ENCODE assay signal across 12 cellular contexts in genomic region chr7:43784030-43785001, GRCh38. TPM values are rescaled to one million over a fixed set of nuclear protein-coding genes. Genes with fewer than 3 reads are reported as not detected.
DNase-seq lines count a peak whose midpoint lies in the region; ATAC-seq and TF ChIP-seq lines count a peak whose summit lies in the region.
"Had no signal": no experiment of that assay in that cellular context is flagged by ENCODE, and none has a peak within 500 bp of the region (broad histone marks: within the 10 kb centered on the region; RNA-seq: fewer than 3 reads in every experiment).

No MANE protein-coding gene starts in this region.

- H3K36me3 Mint-ChIP-seq in natural killer cell treated with Interleukin-12 subunit alpha and Interleukin-12 subunit beta and Interleukin-15 and Interleukin-18, amount 100 ng/mL, for 72 hours = peaks cover 4% of the 10 kb centered on the region
- no peaks in the 10 kb centered on the region for H3K36me3 Mint-ChIP-seq in natural killer cell

- H3K27me3 Mint-ChIP-seq in natural killer cell treated with Interleukin-12 subunit alpha and Interleukin-12 subunit beta and Interleukin-15 and Interleukin-18, amount 100 ng/mL, for 72 hours = no peaks in the 10 kb centered on the region
- H3K27me3 Mint-ChIP-seq in natural killer cell (ENCODE audit: low read depth in 2 of 2) = no peaks in the 10 kb centered on the region

- DNase-seq in natural killer cell treated with Interleukin-12 subunit alpha and Interleukin-12 subunit beta and Interleukin-15 and Interleukin-18, amount 100 ng/mL, for 72 hours (ENCODE audit: low spot score) = no peak
- no peak for DNase-seq in natural killer cell
- DNase-seq in cardiac fibroblast (ENCODE audit: low read depth in 2 of 2) = peak; percentile 11 to 28
- no peak for DNase-seq in dorsolateral prefrontal cortex
- no peak for DNase-seq in ovary
- DNase-seq in mucosa of gallbladder (ENCODE audit: low spot score) = no peak
- DNase-seq: dermis blood vessel endothelial cell, NCI-H524 had no signal

- no peak for TF ChIP-seq EP300 in ovary (IDR thresholded peaks at IDR 0.05)

- peak; percentile 71 to 78 for ATAC-seq in natural killer cell treated with Interleukin-12 subunit alpha and Interleukin-12 subunit beta and Interleukin-15 and Interleukin-18, amount 100 ng/mL, for 72 hours
- ATAC-seq in natural killer cell (no peak), HG03103 (IDR thresholded peaks at IDR 0.05; ENCODE audit: low read depth, unreplicated experiment) (peak; percentile 93)

- no peaks in the 10 kb centered on the region for H3K9me3 Mint-ChIP-seq in natural killer cell treated with Interleukin-12 subunit alpha and Interleukin-12 subunit beta and Interleukin-15 and Interleukin-18, amount 100 ng/mL, for 72 hours
- no peaks in the 10 kb centered on the region for H3K9me3 Mint-ChIP-seq in natural killer cell

- H3K9ac ChIP-seq in subcutaneous abdominal adipose tissue (ENCODE audit: low read length in 5 of 5) = peak overlapping the region in 2 of 5 donors; percentile 9 to 57
- H3K9ac ChIP-seq: parathyroid adenoma had no signal

- H3K27ac ChIP-seq in subcutaneous abdominal adipose tissue (ENCODE audit: low read depth, low read length) (peak overlapping the region; percentile 96), dorsolateral prefrontal cortex (no peak overlapping the region), ovary (no peak overlapping the region)
- H3K27ac ChIP-seq: C4-2B, parathyroid adenoma had no signal

- no peaks in the 10 kb centered on the region for H3K9me3 ChIP-seq in subcutaneous abdominal adipose tissue (ENCODE audit: control insufficient read depth in 5 of 5, low read length in 5 of 5)
- no peaks in the 10 kb centered on the region for H3K9me3 ChIP-seq in ovary

- peaks cover 8 to 19% of the 10 kb centered on the region in 2 donors for H3K4me1 Mint-ChIP-seq in natural killer cell treated with Interleukin-12 subunit alpha and Interleukin-12 subunit beta and Interleukin-15 and Interleukin-18, amount 100 ng/mL, for 72 hours (ENCODE audit: low read depth in 2 of 2)
- H3K4me1 Mint-ChIP-seq in natural killer cell = peaks cover 0 to 15% of the 10 kb centered on the region in 2 donors

- no peak overlapping the region for H3K4me3 Mint-ChIP-seq in natural killer cell treated with Interleukin-12 subunit alpha and Interleukin-12 subunit beta and Interleukin-15 and Interleukin-18, amount 100 ng/mL, for 72 hours
- no peak overlapping the region for H3K4me3 Mint-ChIP-seq in natural killer cell

- intact Hi-C loops in natural killer cell (cut with micrococcal nuclease) (no loop called here), dorsolateral prefrontal cortex (cut with DNase I) (no loop called here), ovary (cut with DNase I) (no loop called here)

- H3K4me1 ChIP-seq in subcutaneous abdominal adipose tissue (ENCODE audit: control insufficient read depth in 5 of 5, insufficient read depth in 5 of 5, low read length in 5 of 5) (peaks cover 5 to 34% (median 29%) of the 10 kb centered on the region in 5 donors), ovary (ENCODE audit: insufficient read depth) (peaks cover 3% of the 10 kb centered on the region)
- H3K4me1 ChIP-seq: parathyroid adenoma had no signal

- no peak for TF ChIP-seq POLR2A in ovary (IDR thresholded peaks at IDR 0.05)

- H3K27ac Mint-ChIP-seq in natural killer cell treated with Interleukin-12 subunit alpha and Interleukin-12 subunit beta and Interleukin-15 and Interleukin-18, amount 100 ng/mL, for 72 hours = peak overlapping the region in 1 of 2 donors; percentile 22
- H3K27ac Mint-ChIP-seq in natural killer cell = no peak overlapping the region

- peaks cover 0 to 27% (median 21%) of the 10 kb centered on the region in 5 donors for H3K36me3 ChIP-seq in subcutaneous abdominal adipose tissue (ENCODE audit: control insufficient read depth in 5 of 5, insufficient read depth in 5 of 5, low read length in 5 of 5)
- no peaks in the 10 kb centered on the region for H3K36me3 ChIP-seq in ovary

- H3K4me3 ChIP-seq in cardiac fibroblast (replicated peaks in 1 of 2; ENCODE audit: low read depth in 2 of 2, low read length in 2 of 2) (no peak overlapping the region), subcutaneous abdominal adipose tissue (ENCODE audit: low read depth in 1 of 5, low read length in 5 of 5) (peak overlapping the region in 1 of 5 donors; percentile 39), dorsolateral prefrontal cortex (no peak overlapping the region), ovary (no peak overlapping the region)

- TF ChIP-seq CTCF in natural killer cell (IDR thresholded peaks at IDR 0.05) (no peak), cardiac fibroblast (IDR thresholded peaks at IDR 0.05; ENCODE audit: low read depth, low read length) (no peak), dorsolateral prefrontal cortex (IDR thresholded peaks at IDR 0.05 in 54 of 56, conservative IDR thresholded peaks at IDR 0.05 in 2 of 56; ENCODE audit: low read depth in 1 of 56, partially characterized antibody in 56 of 56) (no peak), ovary (IDR thresholded peaks at IDR 0.05) (no peak)

- H3K27me3 ChIP-seq in subcutaneous abdominal adipose tissue (ENCODE audit: control insufficient read depth in 5 of 5, insufficient read depth in 4 of 5, low read length in 5 of 5) (no peaks in the 10 kb centered on the region), dorsolateral prefrontal cortex (no peaks in the 10 kb centered on the region), ovary (no peaks in the 10 kb centered on the region)

- WGBS in ovary, 3 donors = 79 to 83% (median 82%) methylated on average over 13 of the region's 13 CpGs

RNA-seq across cellular contexts. Expression of gene BLVRA, which starts 25.8 kb away (rescaled TPM):
- 10 to 100 TPM; 34.6 to 62.0 TPM for total RNA-seq in natural killer cell treated with Interleukin-12 subunit alpha and Interleukin-12 subunit beta and Interleukin-15 and Interleukin-18, amount 100 ng/mL, for 72 hours
- total RNA-seq in natural killer cell (10 to 100 TPM; 19.8 to 25.6 (median 20.9) TPM), dorsolateral prefrontal cortex (10 to 100 TPM; 19.9 to 63.4 (median 43.2) TPM), ovary (10 to 100 TPM; 47.6 to 75.1 (median 65.2) TPM), mucosa of gallbladder (43.2 TPM)
- 10 to 100 TPM; 64.4 to 66.4 TPM for polyA plus RNA-seq in ovary

RNA-seq across cellular contexts. Expression of gene COA1, which starts 55.0 kb away (rescaled TPM):
- 100 to 1,000 TPM in 1 of 2 donors, 10 to 100 TPM in 1; 77.2 to 119 TPM for total RNA-seq in natural killer cell treated with Interleukin-12 subunit alpha and Interleukin-12 subunit beta and Interleukin-15 and Interleukin-18, amount 100 ng/mL, for 72 hours
- 10 to 100 TPM; 55.0 to 85.3 (median 69.5) TPM for total RNA-seq in natural killer cell
- 10 to 100 TPM; 52.0 to 94.0 (median 71.9) TPM for total RNA-seq in dorsolateral prefrontal cortex
- total RNA-seq in ovary = 10 to 100 TPM; 45.4 to 67.7 (median 51.8) TPM
- 10 to 100 TPM; 33.2 to 41.8 TPM for polyA plus RNA-seq in ovary
- 43.6 TPM for total RNA-seq in mucosa of gallbladder

Comparison
In these comparisons a context has a peak if more than half of its experiments do, and no peak if none do; other contexts are left out.
1. ATAC-seq: peak in natural killer cell treated with Interleukin-12 subunit alpha and Interleukin-12 subunit beta and Interleukin-15 and Interleukin-18, amount 100 ng/mL, for 72 hours (2 of 2) and HG03103 (single experiment); none in natural killer cell (0 of 3).
2. DNase-seq: peak in cardiac fibroblast (2 of 2); none in natural killer cell treated with Interleukin-12 subunit alpha and Interleukin-12 subunit beta and Interleukin-15 and Interleukin-18, amount 100 ng/mL, for 72 hours (single experiment), natural killer cell (single experiment), dorsolateral prefrontal cortex (0 of 10), ovary (0 of 5) and mucosa of gallbladder (single experiment).